ENCODE assay signal across 1 cellular context in genomic region chr20:46089076-46089337, GRCh38.
TF ChIP-seq lines count a peak whose summit lies in the region.

No MANE protein-coding gene starts in this region.

TF ChIP-seq in HepG2, 621 proteins besides CTCF, POLR2A, EP300 and RAD21 (continues in another document):
- TF ChIP-seq ZBTB37 (CRISPR knock-in tag; IDR thresholded peaks at IDR 0.05) = peak; percentile 67; the same call in 1 of the 2 replicates
- 0 out of 2 replicates have a peak, but pooled peaks have one; percentile 25 for TF ChIP-seq ETV6 (CRISPR knock-in tag; conservative IDR thresholded peaks at IDR 0.05)
- 0 out of 2 replicates have a peak, but pooled peaks have one; percentile 78 for TF ChIP-seq ZNF33A (CRISPR knock-in tag; IDR thresholded peaks at IDR 0.05; ENCODE audit: borderline replicate concordance)
- 0 out of 2 replicates have a peak, but pooled peaks have one; percentile 49 for TF ChIP-seq ZKSCAN5 (CRISPR knock-in tag; IDR thresholded peaks at IDR 0.05)
- 0 out of 4 replicates have a peak, but pooled peaks of 1 of the 2 experiments have one; percentile 39 for TF ChIP-seq REST (IDR thresholded peaks at IDR 0.05; ENCODE audit: borderline replicate concordance in 1 of 2, low read depth in 1 of 2, low read length in 2 of 2)
- TF ChIP-seq NR3C1 (CRISPR knock-in tag; IDR thresholded peaks at IDR 0.05) = 0 out of 2 replicates have a peak, but pooled peaks have one; percentile 1
- no peak for TF ChIP-seq ATM (IDR thresholded peaks at IDR 0.05; ENCODE audit: borderline replicate concordance)
- TF ChIP-seq TFAP4 (IDR thresholded peaks at IDR 0.05; ENCODE audit: borderline replicate concordance, low read depth) = no peak
- peak; percentile 41 for TF ChIP-seq TEAD3 (CRISPR knock-in tag; optimal IDR thresholded peaks at IDR 0.05; ENCODE audit: borderline replicate concordance)
- TF ChIP-seq ZBTB7A (CRISPR knock-in tag; IDR thresholded peaks at IDR 0.05) = peak; percentile 51; the same call in 1 of the 2 replicates
- TF ChIP-seq ELF3 (CRISPR knock-in tag; IDR thresholded peaks at IDR 0.05) = no peak
- peak; percentile 95; the same call in 1 of the 2 replicates for TF ChIP-seq MZF1 (CRISPR knock-in tag; IDR thresholded peaks at IDR 0.05; ENCODE audit: borderline replicate concordance)
- TF ChIP-seq SNAI1 (CRISPR knock-in tag; IDR thresholded peaks at IDR 0.05; ENCODE audit: borderline replicate concordance) = 0 out of 2 replicates have a peak, but pooled peaks have one; percentile 75
- no peak for TF ChIP-seq NR2F6 (IDR thresholded peaks at IDR 0.05)
- no peak for TF ChIP-seq NR2F6 (CRISPR knock-in tag; IDR thresholded peaks at IDR 0.05)
- 0 out of 2 replicates have a peak, but pooled peaks have one; percentile 75 for TF ChIP-seq MEF2D (CRISPR knock-in tag; IDR thresholded peaks at IDR 0.05)
- TF ChIP-seq ZNF788 (CRISPR knock-in tag; IDR thresholded peaks at IDR 0.05; ENCODE audit: borderline replicate concordance) = peak; percentile 82
- TF ChIP-seq ZC3H4 (CRISPR knock-in tag; IDR thresholded peaks at IDR 0.05; ENCODE audit: borderline replicate concordance) = peak; percentile 52; the same call in 1 of the 2 replicates
- TF ChIP-seq PTBP1 (IDR thresholded peaks at IDR 0.05; ENCODE audit: low read depth, low read length, poor library complexity, severe bottlenecking) = peak; percentile 71
- 0 out of 2 replicates have a peak, but pooled peaks have one; percentile 25 for TF ChIP-seq PBX2 (CRISPR knock-in tag; IDR thresholded peaks at IDR 0.05)
- no peak for TF ChIP-seq BHLHE40 (IDR thresholded peaks at IDR 0.05; ENCODE audit: low read length)
- 0 out of 2 replicates have a peak, but pooled peaks have one; percentile 22 for TF ChIP-seq HNF1B (CRISPR knock-in tag; IDR thresholded peaks at IDR 0.05)
- TF ChIP-seq FOXO4 (CRISPR knock-in tag; conservative IDR thresholded peaks at IDR 0.05) = 0 out of 2 replicates have a peak, but pooled peaks have one; percentile 73
- TF ChIP-seq ZNF30 (CRISPR knock-in tag; IDR thresholded peaks at IDR 0.05) = peak; percentile 69; the same call in 1 of the 2 replicates
- peak; percentile 17; the same call in 1 of the 2 replicates for TF ChIP-seq CHD2 (IDR thresholded peaks at IDR 0.05; ENCODE audit: low read depth, low read length)
- TF ChIP-seq RARG (CRISPR knock-in tag; IDR thresholded peaks at IDR 0.05; ENCODE audit: low read depth) = 0 out of 2 replicates have a peak, but pooled peaks have one; percentile 6
- TF ChIP-seq ARNTL (CRISPR knock-in tag; IDR thresholded peaks at IDR 0.05) = peak; percentile 24; the same call in 1 of the 2 replicates
- TF ChIP-seq ZNF12 (CRISPR knock-in tag; IDR thresholded peaks at IDR 0.05) = peak; percentile 19; the same call in 1 of the 2 replicates
- TF ChIP-seq TAF15 (IDR thresholded peaks at IDR 0.05; ENCODE audit: low read depth, low read length, poor library complexity, severe bottlenecking) = peak; percentile 11
- TF ChIP-seq CBFB (CRISPR knock-in tag; IDR thresholded peaks at IDR 0.05) = peak; percentile 68; the same call in 1 of the 2 replicates
- TF ChIP-seq ZNF879 (CRISPR knock-in tag; IDR thresholded peaks at IDR 0.05) = 0 out of 2 replicates have a peak, but pooled peaks have one; percentile 49
- 0 out of 2 replicates have a peak, but pooled peaks have one; percentile 3 for TF ChIP-seq ZNF672 (CRISPR knock-in tag; IDR thresholded peaks at IDR 0.05)
- no peak for TF ChIP-seq SMAD3 (CRISPR knock-in tag; IDR thresholded peaks at IDR 0.05)
- peak; percentile 71; the same call in 1 of the 2 replicates for TF ChIP-seq AHR (CRISPR knock-in tag; IDR thresholded peaks at IDR 0.05)
- no peak for TF ChIP-seq ZNF644 (CRISPR knock-in tag; IDR thresholded peaks at IDR 0.05; ENCODE audit: low read depth)
- 0 out of 2 replicates have a peak, but pooled peaks have one; percentile 26 for TF ChIP-seq ZBTB39 (CRISPR knock-in tag; IDR thresholded peaks at IDR 0.05)
- TF ChIP-seq NFE2L1 (CRISPR knock-in tag; IDR thresholded peaks at IDR 0.05; ENCODE audit: borderline replicate concordance) = 0 out of 2 replicates have a peak, but pooled peaks have one; percentile 83
- peak; percentile 66; the same call in 1 of the 2 replicates for TF ChIP-seq AHDC1 (CRISPR knock-in tag; IDR thresholded peaks at IDR 0.05; ENCODE audit: borderline replicate concordance)
- TF ChIP-seq SMAD9 (CRISPR knock-in tag; IDR thresholded peaks at IDR 0.05) = peak; percentile 73; the same call in 1 of the 2 replicates
